In genomic region chr1:21263052-21263429, GRCh38 we compare ENCODE assay signal across 11 cellular contexts. TPM values are rescaled to one million over a fixed set of nuclear protein-coding genes. Genes with fewer than 3 reads are reported as not detected.
DNase-seq lines count a peak whose midpoint lies in the region; ATAC-seq, FAIRE-seq and TF ChIP-seq lines count a peak whose summit lies in the region.
"Had no signal": no experiment of that assay in that cellular context is flagged by ENCODE, and none has a peak within 500 bp of the region (broad histone marks: within the 10 kb centered on the region; RNA-seq: fewer than 3 reads in every experiment).

No MANE protein-coding gene starts in this region.

- peaks cover 17 to 35% of the 10 kb centered on the region in 2 donors for H3K4me1 Mint-ChIP-seq in effector memory CD8-positive, alpha-beta T cell (ENCODE audit: low read depth in 2 of 2)

- H3K36me3 ChIP-seq in cardiac muscle cell (no peaks in the 10 kb centered on the region), neuronal stem cell (replicated peaks in 1 of 2; ENCODE audit: control insufficient read depth in 2 of 2, insufficient read depth in 2 of 2, low read length in 2 of 2) (peaks cover 0 to 11% of the 10 kb centered on the region in 2 donors), upper lobe of right lung (peaks cover 3% of the 10 kb centered on the region)

- H3K14ac ChIP-seq in neuronal stem cell (ENCODE audit: low read length), result peak overlapping the region; percentile 49

- H3K4me3 Mint-ChIP-seq in effector memory CD8-positive, alpha-beta T cell, result no peak overlapping the region
- H3K4me3 Mint-ChIP-seq: activated CD8-positive, alpha-beta memory T cell treated with anti-CD3 and anti-CD28 coated beads, Interleukin-2, amount 10 ng/mL, durations not matched to agents 7 days and 5 days had no signal

- intact Hi-C loops in Right ventricle myocardium inferior (cut with DNase I) (no loop called here), upper lobe of right lung (cut with DNase I) (loop anchor here (10.0 kb wide), 1 partner anchor 72 kb away; no protein-coding TSS in a partner anchor)

- peak overlapping the region; percentile 72 for H2BK15ac ChIP-seq in neuronal stem cell (ENCODE audit: low read length)

- no peak overlapping the region for H3K4ac ChIP-seq in neuronal stem cell (ENCODE audit: low read length)

- peaks cover 29% of the 10 kb centered on the region for H3K36me3 Mint-ChIP-seq in effector memory CD8-positive, alpha-beta T cell (ENCODE audit: insufficient read depth)

- H3K4me3 ChIP-seq in cardiac muscle cell, result no peak overlapping the region
- H3K4me3 ChIP-seq in neuronal stem cell (ENCODE audit: low read length in 2 of 2), result peak overlapping the region in 1 of 2 donors; percentile 37
- H3K4me3 ChIP-seq in upper lobe of right lung, result no peak overlapping the region

- H3K4me1 ChIP-seq in cardiac muscle cell (ENCODE audit: low read depth) (peaks cover 30% of the 10 kb centered on the region), neuronal stem cell (ENCODE audit: control insufficient read depth in 2 of 2, insufficient read depth in 1 of 2, low read depth in 1 of 2, low read length in 2 of 2) (peaks cover 18 to 26% of the 10 kb centered on the region in 2 donors), upper lobe of right lung (peaks cover 39% of the 10 kb centered on the region)

- H4K8ac ChIP-seq in neuronal stem cell (ENCODE audit: low read depth, low read length), result no peak overlapping the region

- FAIRE-seq in D721Med (lab: Jason Lieb, UNC), result no peak

- H3K9me3 Mint-ChIP-seq in effector memory CD8-positive, alpha-beta T cell, result no peaks in the 10 kb centered on the region

- H2BK120ac ChIP-seq in neuronal stem cell (ENCODE audit: low read depth, low read length), result no peak overlapping the region

- peak overlapping the region; percentile 76 for H3K18ac ChIP-seq in neuronal stem cell (ENCODE audit: low read length)

- no peak overlapping the region for H3K9ac ChIP-seq in neuronal stem cell (ENCODE audit: low read depth, low read length, poor library complexity)

- no CpG with 5 or more reads among the region's 10 CpGs for WGBS in neuronal stem cell (ENCODE audit: extremely low coverage in 2 of 2, insufficient read length in 2 of 2, insufficient replicate concordance in 1 of 2), 2 donors

- peak overlapping the region; percentile 88 for H3K27ac ChIP-seq in cardiac muscle cell
- peak overlapping the region; percentile 15 for H3K27ac ChIP-seq in neuronal stem cell (replicated peaks; ENCODE audit: low read length)
- H3K27ac ChIP-seq in upper lobe of right lung, result peak overlapping the region; percentile 73

- DNase-seq in cardiac muscle cell (ENCODE audit: low read depth in 1 of 2, low spot score in 1 of 2), result no peak
- no peak for DNase-seq in Right ventricle myocardium inferior (ENCODE audit: missing footprints)
- DNase-seq in effector memory CD8-positive, alpha-beta T cell, result no peak
- no peak for DNase-seq in neuronal stem cell (ENCODE audit: low spot score)
- no peak for DNase-seq in upper lobe of right lung
- no peak for DNase-seq in dermis blood vessel endothelial cell
- no peak for DNase-seq in D721Med (ENCODE audit: insufficient read length, low spot score)
- DNase-seq: activated CD8-positive, alpha-beta memory T cell treated with anti-CD3 and anti-CD28 coated beads, Interleukin-2, amount 10 ng/mL, durations not matched to agents 7 days and 5 days; cerebellar nuclear complex; NCI-H524 treated with DMSO at 0.1 percent for 48 hours had no signal

- peak overlapping the region; percentile 44 to 86 for H3K27ac Mint-ChIP-seq in effector memory CD8-positive, alpha-beta T cell

- no peaks in the 10 kb centered on the region for H3K27me3 Mint-ChIP-seq in effector memory CD8-positive, alpha-beta T cell
- H3K27me3 Mint-ChIP-seq: activated CD8-positive, alpha-beta memory T cell treated with anti-CD3 and anti-CD28 coated beads, Interleukin-2, amount 10 ng/mL, durations not matched to agents 7 days and 5 days had no signal

- H2AFZ ChIP-seq in neuronal stem cell (ENCODE audit: low read length), result peak overlapping the region; percentile 78

- no peaks in the 10 kb centered on the region for H3K9me3 ChIP-seq in cardiac muscle cell (ENCODE audit: low read depth)
- H3K9me3 ChIP-seq in neuronal stem cell (replicated peaks in 1 of 2; ENCODE audit: control insufficient read depth in 2 of 2, insufficient read depth in 1 of 2, low read depth in 1 of 2, low read length in 2 of 2), result no peaks in the 10 kb centered on the region
- H3K9me3 ChIP-seq in upper lobe of right lung, result no peaks in the 10 kb centered on the region

- no peak overlapping the region for H3K4me2 ChIP-seq in neuronal stem cell (ENCODE audit: insufficient read depth, low read length, poor library complexity, severe bottlenecking)

- H3K27me3 ChIP-seq in cardiac muscle cell, result no peaks in the 10 kb centered on the region
- H3K27me3 ChIP-seq in neuronal stem cell (ENCODE audit: control insufficient read depth in 3 of 3, insufficient read depth in 3 of 3, low read depth in 1 of 3, low read length in 3 of 3), result no peaks in the 10 kb centered on the region
- no peaks in the 10 kb centered on the region for H3K27me3 ChIP-seq in upper lobe of right lung

- H3K79me1 ChIP-seq in neuronal stem cell (ENCODE audit: low read depth, low read length), result no peaks in the 10 kb centered on the region

- ATAC-seq in Right ventricle myocardium inferior (no peak), upper lobe of right lung (no peak), GM21723 (IDR thresholded peaks at IDR 0.05; ENCODE audit: unreplicated experiment) (no peak)
- no peak for ATAC-seq in effector memory CD8-positive, alpha-beta T cell (replicated peaks)
- ATAC-seq: activated CD8-positive, alpha-beta memory T cell treated with anti-CD3 and anti-CD28 coated beads, Interleukin-2, amount 10 ng/mL, durations not matched to agents 7 days and 5 days had no signal

- H2BK12ac ChIP-seq in neuronal stem cell (ENCODE audit: low read length), result no peak overlapping the region

- H2AK5ac ChIP-seq in neuronal stem cell (ENCODE audit: low read depth, low read length), result no peak overlapping the region

- H4K91ac ChIP-seq in neuronal stem cell (ENCODE audit: low read depth, low read length, poor library complexity), result no peak overlapping the region

- TF ChIP-seq CTCF in cardiac muscle cell (IDR thresholded peaks at IDR 0.05; ENCODE audit: low read depth, low read length) (no peak), upper lobe of right lung (IDR thresholded peaks at IDR 0.05) (no peak), D721Med (IDR thresholded peaks at IDR 0.05; ENCODE audit: insufficient read depth, missing control alignments) (no peak)

- peak overlapping the region; percentile 48 for H3K23ac ChIP-seq in neuronal stem cell (ENCODE audit: low read depth, low read length, poor library complexity)

- H2BK5ac ChIP-seq in neuronal stem cell (ENCODE audit: low read length), result no peak overlapping the region

RNA-seq across cellular contexts. Expression of gene ECE1, which starts 27.2 kb away (rescaled TPM):
- total RNA-seq in cardiac muscle cell, result 43.8 and 59.1 TPM in 2 replicates
- 42.4 and 57.8 TPM in 2 replicates for polyA plus RNA-seq in cardiac muscle cell
- total RNA-seq in Right ventricle myocardium inferior, result 49.3 TPM
- polyA plus RNA-seq in neuronal stem cell (2013, experiment 1 of 2), result 10.7 TPM
- 10.7 TPM for polyA plus RNA-seq in neuronal stem cell (2013, experiment 2 of 2)
- total RNA-seq in upper lobe of right lung, result 108 TPM
- 223 and 442 TPM in 2 replicates for total RNA-seq in dermis blood vessel endothelial cell

Comparison
In these comparisons a context has a peak if more than half of its experiments do, and no peak if none do; other contexts are left out.
1. H3K27ac ChIP-seq: peak in every context shown above with its lines; median percentile 88 in cardiac muscle cell; 73 in upper lobe of right lung; 15 in neuronal stem cell.